28 cellular contexts compared by ENCODE assay signal in the genomic region with DNA sequence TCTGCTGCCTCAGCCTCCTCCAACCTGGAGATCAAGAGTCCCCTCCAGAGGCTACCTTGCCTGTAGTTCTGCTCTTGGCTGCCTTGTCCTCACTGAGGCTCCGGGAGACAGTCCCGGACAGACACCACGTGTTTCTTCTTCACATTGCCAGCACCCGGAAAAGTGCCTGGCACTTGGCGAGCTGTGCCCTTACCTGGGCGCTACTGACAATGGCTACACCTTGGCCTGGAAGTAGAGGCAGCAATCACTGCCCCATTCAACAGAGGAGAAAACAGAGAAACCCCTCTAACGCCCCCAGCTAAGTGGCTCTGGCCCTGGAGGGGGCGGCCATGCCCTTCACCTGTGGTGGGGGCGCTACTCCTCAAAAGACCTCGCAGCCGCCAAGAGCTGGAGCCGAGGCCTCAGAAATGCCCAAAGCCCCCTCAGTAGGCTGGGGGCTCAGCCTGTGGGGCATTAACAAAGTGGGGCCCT.
"Had no signal": no experiment of that assay in that cellular context is flagged by ENCODE, and none has a peak within 500 bp of the region (broad histone marks: within the 10 kb centered on the region; RNA-seq: fewer than 3 reads in every experiment).

No MANE protein-coding gene starts in this region.

- H3K4me3 Mint-ChIP-seq: activated T-helper 17 cell treated with anti-CD3 and anti-CD28 coated beads, Interleukin-2, amount 50 U/mL, for 72 hours had no signal

- ATAC-seq: activated CD4-positive, alpha-beta T cell treated with anti-CD3 and anti-CD28 coated beads for 36 hours; activated naive CD4-positive, alpha-beta T cell treated with anti-CD3 and anti-CD28 coated beads, Interleukin-2, amount 50 U/mL, for 72 hours; activated T-cell treated with anti-CD3 and anti-CD28 coated beads, Interleukin-2, amount 50 U/mL, for 4 hours; activated T-helper 17 cell treated with anti-CD3 and anti-CD28 coated beads, Interleukin-2, amount 50 U/mL, for 72 hours; heart right ventricle; left lung; lower lobe of right lung; mucosa of descending colon; natural killer cell treated with Interleukin-12 subunit alpha and Interleukin-12 subunit beta and Interleukin-15 and Interleukin-18, amount 100 ng/mL, for 72 hours; pancreas; psoas muscle; WTC11 had no signal

- DNase-seq: activated CD4-positive, alpha-beta T cell treated with anti-CD3 and anti-CD28 coated beads for 36 hours; activated CD4-positive, alpha-beta T cell treated with anti-CD3 and anti-CD28 coated beads, Interleukin-2, amount 50 U/mL, for 4 hours; activated gamma-delta T cell treated with Interleukin-2 at 50 U/mL for 16 hours; activated T-cell treated with anti-CD3 and anti-CD28 coated beads, Interleukin-2, amount 50 U/mL, for 4 hours; effector CD8-positive, alpha-beta T cell; esophagus squamous epithelium; foreskin melanocyte; heart right ventricle; kidney glomerular epithelial cell; lower lobe of right lung; mesendoderm; mucosa of descending colon; psoas muscle; stimulated activated CD4-positive, alpha-beta T cell treated with anti-CD3 and anti-CD28 coated beads, Interleukin-1b, Interleukin-23, amount 100 ng/mL, for 48 hours; stimulated activated CD4-positive, alpha-beta T cell treated with anti-CD3 and anti-CD28 coated beads, Interleukin-4, amount 100 ng/mL, for 4 hours; stimulated activated naive CD4-positive, alpha-beta T cell; T-helper 2 cell; testis; transverse colon had no signal

- H3K27ac Mint-ChIP-seq: activated CD4-positive, alpha-beta T cell treated with anti-CD3 and anti-CD28 coated beads for 36 hours; activated T-helper 17 cell treated with anti-CD3 and anti-CD28 coated beads, Interleukin-2, amount 50 U/mL, for 72 hours; natural killer cell treated with Interleukin-12 subunit alpha and Interleukin-12 subunit beta and Interleukin-15 and Interleukin-18, amount 100 ng/mL, for 72 hours had no signal

- H3K36me3 ChIP-seq: pancreas, transverse colon, vagina had no signal

- H3K27me3 Mint-ChIP-seq: activated CD4-positive, alpha-beta T cell treated with anti-CD3 and anti-CD28 coated beads for 36 hours; activated T-helper 17 cell treated with anti-CD3 and anti-CD28 coated beads, Interleukin-2, amount 50 U/mL, for 72 hours; natural killer cell treated with Interleukin-12 subunit alpha and Interleukin-12 subunit beta and Interleukin-15 and Interleukin-18, amount 100 ng/mL, for 72 hours had no signal

- H3K27me3 ChIP-seq: esophagus squamous epithelium, heart right ventricle, left lung, pancreas, testis, transverse colon, vagina had no signal

- H3K36me3 Mint-ChIP-seq: WTC11 had no signal

- H3K9me3 ChIP-seq: esophagus squamous epithelium, heart right ventricle, left lung, lower lobe of right lung, mucosa of descending colon, pancreas, psoas muscle, testis, transverse colon, vagina had no signal

- H3K27ac ChIP-seq: epithelial cell of prostate, esophagus squamous epithelium, heart right ventricle, left lung, lower lobe of right lung, pancreas, testis, transverse colon, vagina had no signal

- H3K9me3 Mint-ChIP-seq: activated naive CD4-positive, alpha-beta T cell treated with anti-CD3 and anti-CD28 coated beads, Interleukin-2, amount 50 U/mL, for 72 hours; activated T-cell treated with anti-CD3 and anti-CD28 coated beads, Interleukin-2, amount 50 U/mL, for 4 hours; activated T-helper 17 cell treated with anti-CD3 and anti-CD28 coated beads, Interleukin-2, amount 50 U/mL, for 72 hours; natural killer cell treated with Interleukin-12 subunit alpha and Interleukin-12 subunit beta and Interleukin-15 and Interleukin-18, amount 100 ng/mL, for 72 hours; WTC11 had no signal

- H3K4me3 ChIP-seq: esophagus squamous epithelium, heart right ventricle, left lung, lower lobe of right lung, mucosa of descending colon, pancreas, psoas muscle, smooth muscle cell, testis, transverse colon, vagina had no signal

- H3K4me2 ChIP-seq: smooth muscle cell had no signal
